In the genomic region with DNA sequence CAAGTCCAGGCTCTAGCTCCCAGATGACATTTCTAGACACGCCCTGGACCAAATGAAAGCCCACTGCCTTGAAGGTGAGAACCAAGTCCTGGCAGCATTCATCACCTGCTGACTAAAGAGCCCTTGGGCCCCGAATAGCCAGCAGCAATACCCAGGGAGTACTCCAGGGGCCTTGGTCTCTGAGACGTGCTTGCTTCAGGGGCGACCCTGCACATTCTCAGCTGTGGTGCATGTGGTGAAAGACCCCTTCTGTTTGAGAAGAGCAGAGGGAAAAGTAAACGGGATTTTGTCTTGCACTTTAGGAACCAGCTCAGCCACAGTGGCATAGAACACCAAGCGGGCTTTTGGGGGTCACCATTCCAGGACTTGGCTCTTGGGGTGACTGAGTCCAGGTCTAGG, we compare ENCODE assay signal across 20 cellular contexts.
DNase-seq lines count a peak whose midpoint lies in the region; ATAC-seq and TF ChIP-seq lines count a peak whose summit lies in the region.
"Had no signal": no experiment of that assay in that cellular context is flagged by ENCODE, and none has a peak within 500 bp of the region (broad histone marks: within the 10 kb centered on the region; RNA-seq: fewer than 3 reads in every experiment).

No MANE protein-coding gene starts in this region.

- no peaks in the 10 kb centered on the region for H3K4me1 Mint-ChIP-seq in chondrocyte (ENCODE audit: low read depth)
- H3K4me1 Mint-ChIP-seq in osteocyte (ENCODE audit: unreplicated experiment): no peaks in the 10 kb centered on the region
- H3K4me1 Mint-ChIP-seq in activated CD8-positive, alpha-beta T cell treated with anti-CD3 and anti-CD28 coated beads for 36 hours (ENCODE audit: low read depth): no peaks in the 10 kb centered on the region
- H3K4me1 Mint-ChIP-seq: B cell had no signal

- H3K36me3 Mint-ChIP-seq in chondrocyte (ENCODE audit: low read depth): peaks cover 1% of the 10 kb centered on the region
- H3K36me3 Mint-ChIP-seq in osteocyte (ENCODE audit: unreplicated experiment): no peaks in the 10 kb centered on the region
- no peaks in the 10 kb centered on the region for H3K36me3 Mint-ChIP-seq in activated CD8-positive, alpha-beta T cell treated with anti-CD3 and anti-CD28 coated beads for 36 hours (ENCODE audit: low read depth)
- H3K36me3 Mint-ChIP-seq: CD4-positive, CD25-positive, alpha-beta regulatory T cell; CD8-positive, alpha-beta T cell had no signal

- CTCF ChIA-PET in activated CD8-positive, alpha-beta T cell treated with anti-CD3 and anti-CD28 coated beads for 36 hours (lab: Charles Lee): no interaction called here

- ATAC-seq in activated CD8-positive, alpha-beta T cell treated with anti-CD3 and anti-CD28 coated beads for 36 hours: no peak
- ATAC-seq in gastroesophageal sphincter: no peak
- ATAC-seq: CD8-positive, alpha-beta T cell had no signal

- 60 to 74% methylated on average over 1 to 2 of the region's 6 CpGs for WGBS in gastroesophageal sphincter (ENCODE audit: low coverage in 1 of 2), 2 donors

- POLR2A ChIA-PET in activated CD8-positive, alpha-beta T cell treated with anti-CD3 and anti-CD28 coated beads for 36 hours (lab: Charles Lee): no interaction called here

- H3K4me1 ChIP-seq in gastroesophageal sphincter: no peaks in the 10 kb centered on the region
- H3K4me1 ChIP-seq: BLaER1, Caco-2 had no signal

- H3K27ac Mint-ChIP-seq in chondrocyte (ENCODE audit: unreplicated experiment): no peak overlapping the region
- H3K27ac Mint-ChIP-seq in osteocyte (ENCODE audit: unreplicated experiment): no peak overlapping the region
- no peak overlapping the region for H3K27ac Mint-ChIP-seq in activated CD8-positive, alpha-beta T cell treated with anti-CD3 and anti-CD28 coated beads for 36 hours
- H3K27ac Mint-ChIP-seq: B cell; CD4-positive, CD25-positive, alpha-beta regulatory T cell; CD8-positive, alpha-beta T cell had no signal

- H3K9me3 Mint-ChIP-seq in chondrocyte (ENCODE audit: low read depth): peaks cover 10% of the 10 kb centered on the region
- H3K9me3 Mint-ChIP-seq in osteocyte (ENCODE audit: unreplicated experiment): peaks cover 45% of the 10 kb centered on the region
- peaks cover 12% of the 10 kb centered on the region for H3K9me3 Mint-ChIP-seq in activated CD8-positive, alpha-beta T cell treated with anti-CD3 and anti-CD28 coated beads for 36 hours

- TF ChIP-seq CTCF in chondrocyte (IDR thresholded peaks at IDR 0.05) (no peak), osteocyte (IDR thresholded peaks at IDR 0.05) (no peak), gastroesophageal sphincter (IDR thresholded peaks at IDR 0.05) (no peak)
- no peak for TF ChIP-seq CTCF in activated CD8-positive, alpha-beta T cell treated with anti-CD3 and anti-CD28 coated beads for 36 hours (IDR thresholded peaks at IDR 0.05)

- no peak for TF ChIP-seq POLR2A in gastroesophageal sphincter (IDR thresholded peaks at IDR 0.05)

- intact Hi-C loops in activated CD8-positive, alpha-beta T cell treated with anti-CD3 and anti-CD28 coated beads for 36 hours (cut with micrococcal nuclease): no loop called here

- H3K9me3 ChIP-seq in gastroesophageal sphincter: peaks cover 0 to 10% (median 0%) of the 10 kb centered on the region in 3 donors
- H3K9me3 ChIP-seq: Caco-2 had no signal

- DNase-seq in DMS 273 (lab: John Stamatoyannopoulos, UW; ENCODE audit: unreplicated experiment): peak; percentile 78
- no peak for DNase-seq in DMS 273 treated with DMSO at 0.1 percent for 48 hours (lab: John Stamatoyannopoulos, UW)
- DNase-seq in chondrocyte (ENCODE audit: low spot score): peak; percentile 17
- peak; percentile 39 for DNase-seq in islet precursor cell
- peak; percentile 44 for DNase-seq in osteocyte (ENCODE audit: extremely low spot score, unreplicated experiment)
- no peak for DNase-seq in activated naive CD4-positive, alpha-beta T cell (lab: John Stamatoyannopoulos, UW)
- DNase-seq in activated CD8-positive, alpha-beta T cell treated with anti-CD3 and anti-CD28 coated beads for 36 hours: no peak
- DNase-seq: Caco-2; CD4-positive, CD25-positive, alpha-beta regulatory T cell; CD8-positive, alpha-beta T cell; DMS53; GF-D8; GM23248; H7; HCEC 1CT had no signal

- no peaks in the 10 kb centered on the region for H3K36me3 ChIP-seq in gastroesophageal sphincter
- H3K36me3 ChIP-seq: BLaER1 had no signal

- no peak overlapping the region for H3K4me3 Mint-ChIP-seq in chondrocyte (ENCODE audit: unreplicated experiment)
- H3K4me3 Mint-ChIP-seq in osteocyte (ENCODE audit: unreplicated experiment): no peak overlapping the region
- no peak overlapping the region for H3K4me3 Mint-ChIP-seq in activated CD8-positive, alpha-beta T cell treated with anti-CD3 and anti-CD28 coated beads for 36 hours
- H3K4me3 Mint-ChIP-seq: B cell; CD4-positive, CD25-positive, alpha-beta regulatory T cell; CD8-positive, alpha-beta T cell had no signal

- H3K27me3 Mint-ChIP-seq in chondrocyte (ENCODE audit: low read depth): peaks cover 6% of the 10 kb centered on the region
- no peaks in the 10 kb centered on the region for H3K27me3 Mint-ChIP-seq in osteocyte (ENCODE audit: unreplicated experiment)
- H3K27me3 Mint-ChIP-seq in activated CD8-positive, alpha-beta T cell treated with anti-CD3 and anti-CD28 coated beads for 36 hours: peaks cover 5% of the 10 kb centered on the region

- no peak overlapping the region for H3K27ac ChIP-seq in gastroesophageal sphincter
- H3K27ac ChIP-seq: 22Rv1, BLaER1, C4-2B, GM23248 had no signal

- no peak overlapping the region for H3K4me3 ChIP-seq in gastroesophageal sphincter
- H3K4me3 ChIP-seq: BLaER1, GM23248 had no signal

- no peaks in the 10 kb centered on the region for H3K27me3 ChIP-seq in gastroesophageal sphincter
- H3K27me3 ChIP-seq: BLaER1 had no signal

- no peak for TF ChIP-seq EP300 in gastroesophageal sphincter (IDR thresholded peaks at IDR 0.05)

Comparison
In these comparisons a context has a peak if more than half of its experiments do, and no peak if none do; other contexts are left out.
1. DNase-seq: peak in DMS 273 (single experiment), chondrocyte (single experiment), islet precursor cell (single experiment) and osteocyte (single experiment); none in DMS 273 treated with DMSO at 0.1 percent for 48 hours (single experiment), activated naive CD4-positive, alpha-beta T cell (0 of 4) and activated CD8-positive, alpha-beta T cell treated with anti-CD3 and anti-CD28 coated beads for 36 hours (single experiment).